Comparison of ENCODE assay signal across 7 cellular contexts in genomic region chr22:20266667-20267440, GRCh38. TPM values are rescaled to one million over a fixed set of nuclear protein-coding genes. Genes with fewer than 3 reads are reported as not detected.
DNase-seq lines count a peak whose midpoint lies in the region; ATAC-seq, FAIRE-seq and TF ChIP-seq lines count a peak whose summit lies in the region.
"Not testable (repeated sequence)": the region's sequence is repeated elsewhere in the genome, so short reads cannot be mapped to it uniquely, and the experiment has no call there.

No MANE protein-coding gene starts in this region.

- H3K4me1 ChIP-seq in GM23338 (ENCODE audit: insufficient read depth); PC-9 (replicated peaks; ENCODE audit: insufficient read depth); mesodermal cell (ENCODE audit: control insufficient read depth, insufficient read depth, low read length, poor library complexity, severe bottlenecking); smooth muscle cell (ENCODE audit: low read depth): not testable (repeated sequence)
- H3K4me1 ChIP-seq in heart right ventricle = peaks cover 6 to 17% (median 9%) of the 10 kb centered on the region in 9 donors

- H3K9me2 ChIP-seq in GM23338 (ENCODE audit: insufficient read depth); PC-9 (ENCODE audit: insufficient read depth): not testable (repeated sequence)

- not testable (repeated sequence) for H3F3A ChIP-seq in GM23338 (replicated peaks; ENCODE audit: low read depth); PC-9 (ENCODE audit: insufficient read depth, low read depth); smooth muscle cell (ENCODE audit: low read depth)

- H3K9ac ChIP-seq in smooth muscle cell (ENCODE audit: low read depth) = not testable (repeated sequence)

- TF ChIP-seq CTCF in GM23338 (conservative IDR thresholded peaks at IDR 0.05; ENCODE audit: low read depth in 2 of 2); PC-9 (conservative IDR thresholded peaks at IDR 0.05); bronchial epithelial cell (IDR thresholded peaks at IDR 0.05; ENCODE audit: insufficient read depth, low read length, severe bottlenecking); heart right ventricle (IDR thresholded peaks at IDR 0.05); smooth muscle cell (IDR thresholded peaks at IDR 0.05; ENCODE audit: borderline replicate concordance, insufficient read depth, poor library complexity, severe bottlenecking): not testable (repeated sequence)

- ATAC-seq in GM23338, heart right ventricle: not testable (repeated sequence)

- not testable (repeated sequence) for H3K36me3 ChIP-seq in GM23338 (ENCODE audit: insufficient read depth); PC-9 (ENCODE audit: low read depth); bronchial epithelial cell (ENCODE audit: control insufficient read depth, insufficient read depth, low read length); heart right ventricle; mesodermal cell (ENCODE audit: control insufficient read depth, insufficient read depth, low read length); smooth muscle cell (ENCODE audit: low read depth)

- BruUV-seq in PC-9 (replicated peaks; lab: Mats Ljungman, UMichigan) = not testable (repeated sequence)

- WGBS in heart right ventricle, 2 donors = 71 to 75% methylated on average over 33 of the region's 33 CpGs
- WGBS in mesodermal cell (ENCODE audit: insufficient coverage in 2 of 2), 2 experiments = 82 to 85% methylated on average over 25 to 27 of the region's 33 CpGs
- 86% methylated on average over 25 of the region's 33 CpGs for WGBS in smooth muscle cell (ENCODE audit: low lambda C conversion rate)

- not testable (repeated sequence) for H3K9me3 Mint-ChIP-seq in GM23338

- peak overlapping the region; percentile 68 for H3K4me3 Mint-ChIP-seq in GM23338

- not testable (repeated sequence) for DNase-seq in GM23338 (ENCODE audit: low spot score); PC-9; bronchial epithelial cell (ENCODE audit: low read depth); heart right ventricle; smooth muscle cell (lab: John Stamatoyannopoulos, UW; ENCODE audit: unreplicated experiment)
- peak; percentile 65 for DNase-seq in activated CD8-positive, alpha-beta memory T cell treated with anti-CD3 and anti-CD28 coated beads for 24 hours

- not testable (repeated sequence) for H3K27me3 Mint-ChIP-seq in GM23338 (ENCODE audit: insufficient read depth, low read depth, poor library complexity)

- H3K36me3 Mint-ChIP-seq in GM23338 (ENCODE audit: low read depth) = not testable (repeated sequence)

- H3K27ac Mint-ChIP-seq in GM23338 = not testable (repeated sequence)

- intact Hi-C loops in PC-9 (cut with micrococcal nuclease; ENCODE audit: unreplicated experiment) = not testable (repeated sequence)
- intact Hi-C loops in heart right ventricle (cut with DNase I) = loop anchor here in 4 of 10 donors (5.0 kb wide), 1 partner anchor 110 kb away; no protein-coding TSS in a partner anchor

- POLR2A ChIA-PET in PC-9 (lab: Charles Lee; ENCODE audit: unreplicated experiment) = not testable (repeated sequence)

- H3K4me2 ChIP-seq in GM23338 = peak overlapping the region; percentile 85
- peak overlapping the region; percentile 68 for H3K4me2 ChIP-seq in PC-9
- H3K4me2 ChIP-seq in smooth muscle cell = peak overlapping the region; percentile 90

- H3K27ac ChIP-seq in GM23338 (ENCODE audit: low read depth); PC-9; heart right ventricle; mesodermal cell (ENCODE audit: low read depth, low read length, severe bottlenecking); smooth muscle cell (ENCODE audit: low read depth): not testable (repeated sequence)

- H3K4me3 ChIP-seq in GM23338 (peak overlapping the region; percentile 64), PC-9 (peak overlapping the region; percentile 45; the same call in 1 of the 2 replicates), bronchial epithelial cell (ENCODE audit: low read depth, low read length) (peak overlapping the region; percentile 55), heart right ventricle (peak overlapping the region in 9 of 10 donors; percentile 38 to 71 (median 51)), mesodermal cell (ENCODE audit: extremely low read depth, insufficient read depth, low read length, poor library complexity, severe bottlenecking) (peak overlapping the region; percentile 39), smooth muscle cell (peak overlapping the region; percentile 50)

- peaks cover 14% of the 10 kb centered on the region for H3K4me1 Mint-ChIP-seq in GM23338

- not testable (repeated sequence) for H4K20me1 ChIP-seq in GM23338 (replicated peaks; ENCODE audit: insufficient read depth); PC-9 (ENCODE audit: insufficient read depth); smooth muscle cell (ENCODE audit: low read depth)

- not testable (repeated sequence) for H3K27me3 ChIP-seq in GM23338 (ENCODE audit: insufficient read depth); PC-9 (ENCODE audit: insufficient read depth, low read depth); bronchial epithelial cell (ENCODE audit: control insufficient read depth, insufficient read depth, low read length); smooth muscle cell (ENCODE audit: low read depth)
- peaks cover 0 to 10% (median 0%) of the 10 kb centered on the region in 7 donors for H3K27me3 ChIP-seq in heart right ventricle

- peak; percentile 87 for FAIRE-seq in bronchial epithelial cell (lab: Jason Lieb, UNC)

- H2AFZ ChIP-seq in GM23338; PC-9; smooth muscle cell (ENCODE audit: low read depth): not testable (repeated sequence)

- not testable (repeated sequence) for H3K79me2 ChIP-seq in GM23338 (replicated peaks; ENCODE audit: insufficient read depth); PC-9 (ENCODE audit: low read depth); smooth muscle cell (ENCODE audit: low read depth)

- CTCF ChIA-PET in PC-9 (lab: Charles Lee) = not testable (repeated sequence)

- H3K9me3 ChIP-seq in PC-9 (ENCODE audit: insufficient read depth, low read depth); heart right ventricle; mesodermal cell (ENCODE audit: control insufficient read depth, low read length); smooth muscle cell (replicated peaks; ENCODE audit: low read depth): not testable (repeated sequence)

RNA-seq across cellular contexts. Expression of gene RTN4R, which starts 1.3 kb away (rescaled TPM):
- total RNA-seq in GM23338 (2014; rRNA removed; shearing (Covaris generic)) = 33.4 and 38.4 TPM in 2 replicates
- 10.6 and 12.9 TPM in 2 replicates for polyA plus RNA-seq in GM23338 (2016; fragmentation: Nextera tagmentation; extraction: Ambion mirVana)
- total RNA-seq in PC-9 (2021) = 5.0 and 7.0 TPM in 2 replicates
- 2.6 and 2.8 TPM in 2 replicates for total RNA-seq in bronchial epithelial cell
- 1 to 10 TPM in 5 of 10 donors, under 1 TPM in 5; 0.56 to 2.5 (median 0.93) TPM for total RNA-seq in heart right ventricle
- polyA plus RNA-seq in heart right ventricle = 1 to 10 TPM in 1 of 2 donors, under 1 TPM in 1; 0.59 to 1.5 TPM
- polyA plus RNA-seq in mesodermal cell (2013, experiment 1 of 2) = 5.7 TPM
- 3.7 TPM for polyA plus RNA-seq in mesodermal cell (2013, experiment 2 of 2)
- total RNA-seq in smooth muscle cell = 1.8 and 3.9 TPM in 2 replicates
- 4.7 and 8.4 TPM in 2 replicates for polyA plus RNA-seq in smooth muscle cell

RNA-seq across cellular contexts. Expression of gene DGCR6L, which starts 53.0 kb away (rescaled TPM):
- 66.3 and 72.1 TPM in 2 replicates for total RNA-seq in GM23338 (2014; rRNA removed; shearing (Covaris generic))
- polyA plus RNA-seq in GM23338 (2016; fragmentation: Nextera tagmentation; extraction: Ambion mirVana) (82.4 and 85.9 TPM in 2 replicates), heart right ventricle (10 to 100 TPM; 57.3 to 90.3 TPM), smooth muscle cell (74.8 and 77.6 TPM in 2 replicates)
- total RNA-seq in PC-9 (2021) (37.6 and 46.0 TPM in 2 replicates), bronchial epithelial cell (27.4 and 37.5 TPM in 2 replicates), heart right ventricle (10 to 100 TPM; 37.9 to 65.9 (median 40.5) TPM), smooth muscle cell (22.2 and 30.3 TPM in 2 replicates)
- 40.1 TPM for polyA plus RNA-seq in mesodermal cell (2013, experiment 1 of 2)
- polyA plus RNA-seq in mesodermal cell (2013, experiment 2 of 2) = 37.0 TPM
